Comparison of ENCODE assay signal across 8 cellular contexts in genomic region chrX:130170752-130171445, GRCh38. TPM values are rescaled to one million over a fixed set of nuclear protein-coding genes. Genes with fewer than 3 reads are reported as not detected.
DNase-seq lines count a peak whose midpoint lies in the region; ATAC-seq, FAIRE-seq and TF ChIP-seq lines count a peak whose summit lies in the region.

No MANE protein-coding gene starts in this region.

- H3K36me3 ChIP-seq in HEK293 (ENCODE audit: control insufficient read depth in 2 of 2, insufficient read depth in 1 of 2, low read length in 2 of 2) (no peaks in the 10 kb centered on the region), small intestine (ENCODE audit: control insufficient read depth in 2 of 2, insufficient read depth in 2 of 2, low read length in 2 of 2) (no peaks in the 10 kb centered on the region)

- peak overlapping the region; percentile 67 for H3K27ac Mint-ChIP-seq in T-helper 17 cell

- H3K27me3 ChIP-seq in small intestine (ENCODE audit: control insufficient read depth in 2 of 2, insufficient read depth in 2 of 2, low read length in 2 of 2): no peaks in the 10 kb centered on the region

- no peak for FAIRE-seq in small intestine (lab: Jason Lieb, UNC)

- no peak overlapping the region; the same call in 1 of the 2 replicates for H3K27ac ChIP-seq in HEK293 (ENCODE audit: extremely low read depth, low read depth, low read length)
- peak overlapping the region in 1 of 2 donors; percentile 44 for H3K27ac ChIP-seq in small intestine (ENCODE audit: low read depth in 1 of 2, low read length in 1 of 2)

- TF ChIP-seq CTCF in GM10248 (IDR thresholded peaks at IDR 0.05; ENCODE audit: control extremely low read depth, extremely low read depth, low read depth, missing control alignments): no peak
- no peak for TF ChIP-seq CTCF in HEK293 (tag by site-specific recombination; IDR thresholded peaks at IDR 0.05)

- POLR2A ChIA-PET in GM10248 (lab: Yijun Ruan, JAX) (interaction anchor here (0.6 to 0.9 kb wide), 2 partner anchors 17 to 39 kb away, joined by 3 to 7 read pairs; no protein-coding TSS in a partner anchor), HEK293 (lab: Yijun Ruan, JAX) (interaction anchor here (0.6 to 1.2 kb wide), 3 partner anchors 49 to 98 kb away, joined by 3 read pairs; partner anchors contain the start of gene ZNF280C)

- peak overlapping the region; percentile 29 for H3K4me3 ChIP-seq in HEK293 (ENCODE audit: low read depth, low read length)
- peak overlapping the region in 1 of 2 donors; percentile 46 for H3K4me3 ChIP-seq in small intestine (ENCODE audit: low read depth in 1 of 2, low read length in 2 of 2)

- 2 to 44% (median 10%) methylated on average over 29 to 36 of the region's 36 CpGs for WGBS in small intestine, 3 donors

- peaks cover 24% of the 10 kb centered on the region for H3K4me1 Mint-ChIP-seq in T-helper 17 cell

- peaks cover 11% of the 10 kb centered on the region for H3K4me1 ChIP-seq in HEK293 (ENCODE audit: control insufficient read depth, insufficient read depth, low read length)
- no peaks in the 10 kb centered on the region for H3K4me1 ChIP-seq in small intestine (ENCODE audit: control insufficient read depth in 2 of 2, insufficient read depth in 1 of 2, low read depth in 1 of 2, low read length in 1 of 2)

- H3K9me3 ChIP-seq in HEK293 (ENCODE audit: control insufficient read depth, insufficient read depth, low read depth, low read length): no peaks in the 10 kb centered on the region
- no peaks in the 10 kb centered on the region for H3K9me3 ChIP-seq in T-helper 17 cell (ENCODE audit: control insufficient read depth, low read length, poor library complexity, severe bottlenecking)
- H3K9me3 ChIP-seq in small intestine (ENCODE audit: control insufficient read depth, low read depth): no peaks in the 10 kb centered on the region

- peak; percentile 74 for ATAC-seq in T-helper 17 cell

- no peaks in the 10 kb centered on the region for H3K36me3 Mint-ChIP-seq in T-helper 17 cell (ENCODE audit: low read depth)

- CTCF ChIA-PET in GM10248 (lab: Yijun Ruan, JAX): interaction anchor here (1.1 to 1.8 kb wide), 6 partner anchors 9 to 110 kb away, joined by 3 to 5 read pairs (median 4); no protein-coding TSS in a partner anchor
- CTCF ChIA-PET in HEK293 (lab: Yijun Ruan, JAX): interaction anchor here (0.6 to 1.3 kb wide), 2 partner anchors 50 to 151 kb away, joined by 3 to 7 read pairs; no protein-coding TSS in a partner anchor

- H3K27me3 Mint-ChIP-seq in T-helper 17 cell: no peaks in the 10 kb centered on the region

- DNase-seq in GM10248 (ENCODE audit: extremely low spot score): peak; percentile 76
- DNase-seq in NCI-H1092 treated with DMSO at 0.1 percent for 48 hours (lab: John Stamatoyannopoulos, UW): peak; percentile 90
- peak; percentile 26 to 52 (median 43) for DNase-seq in T-helper 17 cell
- peak; percentile 38 for DNase-seq in astrocyte of the hippocampus (ENCODE audit: low read depth, low spot score)
- peak; percentile 89 for DNase-seq in iPS-NIHi7 (ENCODE audit: extremely low spot score)
- peak in 2 of 3 donors; percentile 44 to 49 for DNase-seq in stimulated activated CD4-positive, alpha-beta T cell treated with anti-CD3 and anti-CD28 coated beads, Interleukin-12 subunit alpha, Interleukin-12 subunit beta, amount 100 ng/mL, for 48 hours (ENCODE audit: low read depth in 2 of 3, low spot score in 1 of 3)
- no peak for DNase-seq in small intestine

- peak overlapping the region; percentile 90 for H3K4me3 Mint-ChIP-seq in T-helper 17 cell

TF ChIP-seq in HEK293, 187 proteins besides CTCF, POLR2A, EP300 and RAD21:
- TF ChIP-seq, protein P1, sequence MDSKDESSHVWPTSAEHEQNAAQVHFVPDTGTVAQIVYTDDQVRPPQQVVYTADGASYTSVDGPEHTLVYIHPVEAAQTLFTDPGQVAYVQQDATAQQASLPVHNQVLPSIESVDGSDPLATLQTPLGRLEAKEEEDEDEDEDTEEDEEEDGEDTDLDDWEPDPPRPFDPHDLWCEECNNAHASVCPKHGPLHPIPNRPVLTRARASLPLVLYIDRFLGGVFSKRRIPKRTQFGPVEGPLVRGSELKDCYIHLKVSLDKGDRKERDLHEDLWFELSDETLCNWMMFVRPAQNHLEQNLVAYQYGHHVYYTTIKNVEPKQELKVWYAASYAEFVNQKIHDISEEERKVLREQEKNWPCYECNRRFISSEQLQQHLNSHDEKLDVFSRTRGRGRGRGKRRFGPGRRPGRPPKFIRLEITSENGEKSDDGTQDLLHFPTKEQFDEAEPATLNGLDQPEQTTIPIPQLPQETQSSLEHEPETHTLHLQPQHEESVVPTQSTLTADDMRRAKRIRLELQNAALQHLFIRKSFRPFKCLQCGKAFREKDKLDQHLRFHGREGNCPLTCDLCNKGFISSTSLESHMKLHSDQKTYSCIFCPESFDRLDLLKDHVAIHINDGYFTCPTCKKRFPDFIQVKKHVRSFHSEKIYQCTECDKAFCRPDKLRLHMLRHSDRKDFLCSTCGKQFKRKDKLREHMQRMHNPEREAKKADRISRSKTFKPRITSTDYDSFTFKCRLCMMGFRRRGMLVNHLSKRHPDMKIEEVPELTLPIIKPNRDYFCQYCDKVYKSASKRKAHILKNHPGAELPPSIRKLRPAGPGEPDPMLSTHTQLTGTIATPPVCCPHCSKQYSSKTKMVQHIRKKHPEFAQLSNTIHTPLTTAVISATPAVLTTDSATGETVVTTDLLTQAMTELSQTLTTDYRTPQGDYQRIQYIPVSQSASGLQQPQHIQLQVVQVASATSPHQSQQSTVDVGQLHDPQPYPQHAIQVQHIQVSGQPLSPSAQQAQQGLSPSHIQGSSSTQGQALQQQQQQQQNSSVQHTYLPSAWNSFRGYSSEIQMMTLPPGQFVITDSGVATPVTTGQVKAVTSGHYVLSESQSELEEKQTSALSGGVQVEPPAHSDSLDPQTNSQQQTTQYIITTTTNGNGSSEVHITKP (tag by site-specific recombination; IDR thresholded peaks at IDR 0.05): 0 out of 2 replicates have a peak, but pooled peaks have one; percentile 18
- peak; percentile 97; the same call in 1 of the 2 replicates for TF ChIP-seq MZF1 (tag by site-specific recombination; IDR thresholded peaks at IDR 0.05; ENCODE audit: borderline replicate concordance)
- TF ChIP-seq ZNF214 (tag by site-specific recombination; IDR thresholded peaks at IDR 0.05; ENCODE audit: borderline replicate concordance): no peak

RNA-seq across cellular contexts. Expression of gene RAB33A, which starts 0.9 kb away (rescaled TPM):
- 1 to 10 TPM; 2.2 to 5.0 TPM for total RNA-seq in T-helper 17 cell
- polyA plus RNA-seq in small intestine: 1 to 10 TPM in 2 of 3 donors, under 1 TPM in 1; 0.79 to 1.1 (median 1.1) TPM

RNA-seq across cellular contexts. Expression of gene AIFM1, which starts 5.3 kb away (rescaled TPM):
- total RNA-seq in T-helper 17 cell: 10 to 100 TPM; 14.7 to 14.8 TPM
- polyA plus RNA-seq in small intestine: 10 to 100 TPM; 50.3 to 92.6 (median 60.9) TPM
